Comparison of ENCODE assay signal across 8 cellular contexts in the genomic region with DNA sequence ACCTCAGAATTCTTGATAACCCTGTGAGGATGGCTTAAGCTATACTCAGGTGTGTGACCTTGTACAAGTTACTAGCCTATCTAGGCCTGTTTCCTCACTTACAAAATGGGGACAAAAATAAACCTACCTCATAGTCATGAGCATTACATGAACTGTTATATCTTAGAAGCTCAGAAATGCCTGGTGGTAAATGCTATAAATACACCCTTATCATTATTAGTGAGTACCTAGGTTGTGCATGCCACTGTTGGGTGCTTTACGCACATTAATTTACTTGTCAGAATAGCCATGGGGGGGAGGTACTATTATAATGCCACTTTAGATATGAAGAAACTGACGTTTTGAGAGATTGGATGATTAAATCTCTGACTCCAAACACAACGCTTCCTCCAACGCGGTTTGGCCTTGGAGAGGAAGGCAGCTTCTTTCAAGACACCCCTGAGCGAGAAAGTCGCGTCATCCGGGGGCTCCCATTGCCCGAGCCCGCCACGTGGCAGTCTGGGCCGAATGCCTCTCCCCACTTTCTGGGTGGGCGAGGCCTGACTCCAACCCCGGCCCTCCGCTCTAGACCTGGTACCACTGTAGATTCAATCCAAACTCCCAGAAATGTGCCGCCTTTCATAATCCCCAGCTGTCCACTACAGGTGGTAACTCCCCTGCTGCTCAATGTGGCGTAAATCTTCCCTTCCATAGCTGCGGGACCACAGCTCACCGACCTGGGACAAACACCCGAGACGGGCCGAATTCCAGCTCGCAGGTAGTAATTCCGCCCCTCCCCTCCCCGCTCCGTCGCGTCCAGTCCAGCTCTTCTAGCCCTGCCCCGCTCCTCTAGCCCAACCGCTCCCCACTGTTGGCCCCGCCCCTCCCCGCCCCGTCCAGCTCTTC. TPM values are rescaled to one million over a fixed set of nuclear protein-coding genes. Genes with fewer than 3 reads are reported as not detected.
DNase-seq lines count a peak whose midpoint lies in the region; ATAC-seq and TF ChIP-seq lines count a peak whose summit lies in the region.

No MANE protein-coding gene starts in this region.

- H3K36me3 Mint-ChIP-seq in activated CD4-positive, alpha-beta memory T cell treated with anti-CD3 and anti-CD28 coated beads, Interleukin-2, amount 10 ng/mL, durations not matched to agents 7 days and 5 days (ENCODE audit: low read depth), result peaks cover 26% of the 10 kb centered on the region
- H3K36me3 Mint-ChIP-seq in naive B cell, result no peaks in the 10 kb centered on the region
- H3K36me3 Mint-ChIP-seq in stimulated activated naive CD8-positive, alpha-beta T cell treated with anti-CD3 and anti-CD28 coated beads, Interleukin-15, Interleukin-2, amounts not matched to agents 100 ng/mL and 50 ng/mL, for 24 hours (ENCODE audit: low read depth), result peaks cover 27% of the 10 kb centered on the region

- peak overlapping the region; percentile 87 for H3K4me3 Mint-ChIP-seq in activated CD4-positive, alpha-beta memory T cell treated with anti-CD3 and anti-CD28 coated beads, Interleukin-2, amount 10 ng/mL, durations not matched to agents 7 days and 5 days
- peak overlapping the region; percentile 76 to 97 (median 93) for H3K4me3 Mint-ChIP-seq in naive B cell
- H3K4me3 Mint-ChIP-seq in stimulated activated naive CD8-positive, alpha-beta T cell treated with anti-CD3 and anti-CD28 coated beads, Interleukin-15, Interleukin-2, amounts not matched to agents 100 ng/mL and 50 ng/mL, for 24 hours, result peak overlapping the region; percentile 98

- TF ChIP-seq CTCF in epithelial cell of proximal tubule (conservative IDR thresholded peaks at IDR 0.05; ENCODE audit: low read depth, low read length), result no peak

- CTCF ChIA-PET in activated CD4-positive, alpha-beta memory T cell treated with anti-CD3 and anti-CD28 coated beads, Interleukin-2, amount 10 ng/mL, durations not matched to agents 7 days and 5 days (lab: Charles Lee), result interaction anchor here (0.8 to 2.8 kb wide), 11 partner anchors 12 to 101 kb away, joined by 3 to 23 read pairs (median 4); a partner anchor contains a TSS

- peak overlapping the region; percentile 77 for H3K4me3 ChIP-seq in epithelial cell of proximal tubule (ENCODE audit: low read depth, low read length)

- POLR2A ChIA-PET in activated CD4-positive, alpha-beta memory T cell treated with anti-CD3 and anti-CD28 coated beads, Interleukin-2, amount 10 ng/mL, durations not matched to agents 7 days and 5 days (lab: Charles Lee), result interaction anchor here (0.7 to 2.7 kb wide), 26 partner anchors 9 to 746 kb away, joined by 3 to 26 read pairs (median 4); a partner anchor contains a TSS

- H3K4me1 Mint-ChIP-seq in activated CD4-positive, alpha-beta memory T cell treated with anti-CD3 and anti-CD28 coated beads, Interleukin-2, amount 10 ng/mL, durations not matched to agents 7 days and 5 days, result peaks cover 40% of the 10 kb centered on the region
- H3K4me1 Mint-ChIP-seq in naive B cell, result peaks cover 21 to 25% (median 22%) of the 10 kb centered on the region in 3 donors
- peaks cover 30% of the 10 kb centered on the region for H3K4me1 Mint-ChIP-seq in stimulated activated naive CD8-positive, alpha-beta T cell treated with anti-CD3 and anti-CD28 coated beads, Interleukin-15, Interleukin-2, amounts not matched to agents 100 ng/mL and 50 ng/mL, for 24 hours (ENCODE audit: low read depth)

- DNase-seq in SIG-M5 treated with dmso at 0.1 percent for 504 hours (lab: John Stamatoyannopoulos, UW; ENCODE audit: unreplicated experiment), result peak; percentile 61
- no peak for DNase-seq in SIG-M5 (lab: John Stamatoyannopoulos, UW)
- peak; percentile 28 for DNase-seq in NCI-H1436 (lab: John Stamatoyannopoulos, UW)
- peak; percentile 63 for DNase-seq in activated CD4-positive, alpha-beta memory T cell treated with anti-CD3 and anti-CD28 coated beads, Interleukin-2, amount 10 ng/mL, durations not matched to agents 7 days and 5 days
- no peak for DNase-seq in epithelial cell of proximal tubule (ENCODE audit: low read depth)
- no peak for DNase-seq in naive B cell

- H3K27ac Mint-ChIP-seq in activated CD4-positive, alpha-beta memory T cell treated with anti-CD3 and anti-CD28 coated beads, Interleukin-2, amount 10 ng/mL, durations not matched to agents 7 days and 5 days, result peak overlapping the region; percentile 79
- H3K27ac Mint-ChIP-seq in naive B cell, result peak overlapping the region; percentile 44 to 96 (median 82)
- peak overlapping the region; percentile 98 for H3K27ac Mint-ChIP-seq in stimulated activated naive CD8-positive, alpha-beta T cell treated with anti-CD3 and anti-CD28 coated beads, Interleukin-15, Interleukin-2, amounts not matched to agents 100 ng/mL and 50 ng/mL, for 24 hours

- no peaks in the 10 kb centered on the region for H3K9me3 Mint-ChIP-seq in activated CD4-positive, alpha-beta memory T cell treated with anti-CD3 and anti-CD28 coated beads, Interleukin-2, amount 10 ng/mL, durations not matched to agents 7 days and 5 days
- H3K9me3 Mint-ChIP-seq in naive B cell, result no peaks in the 10 kb centered on the region
- H3K9me3 Mint-ChIP-seq in stimulated activated naive CD8-positive, alpha-beta T cell treated with anti-CD3 and anti-CD28 coated beads, Interleukin-15, Interleukin-2, amounts not matched to agents 100 ng/mL and 50 ng/mL, for 24 hours, result no peaks in the 10 kb centered on the region

- ATAC-seq in HG02610 (IDR thresholded peaks at IDR 0.05; ENCODE audit: unreplicated experiment) (peak; percentile 58), naive B cell (ENCODE audit: low read depth in 2 of 2) (peak; percentile 32 to 60)

- no peaks in the 10 kb centered on the region for H3K27me3 Mint-ChIP-seq in activated CD4-positive, alpha-beta memory T cell treated with anti-CD3 and anti-CD28 coated beads, Interleukin-2, amount 10 ng/mL, durations not matched to agents 7 days and 5 days
- H3K27me3 Mint-ChIP-seq in naive B cell, result no peaks in the 10 kb centered on the region
- H3K27me3 Mint-ChIP-seq in stimulated activated naive CD8-positive, alpha-beta T cell treated with anti-CD3 and anti-CD28 coated beads, Interleukin-15, Interleukin-2, amounts not matched to agents 100 ng/mL and 50 ng/mL, for 24 hours, result no peaks in the 10 kb centered on the region

RNA-seq across cellular contexts. Expression of a gene that starts 0.8 kb away (rescaled TPM):
- total RNA-seq in activated CD4-positive, alpha-beta memory T cell treated with anti-CD3 and anti-CD28 coated beads, Interleukin-2, amount 10 ng/mL, durations not matched to agents 7 days and 5 days, result 10 to 100 TPM; 43.9 to 44.0 TPM
- total RNA-seq in epithelial cell of proximal tubule, result 23.6 and 30.6 TPM in 2 replicates
- polyA plus RNA-seq in naive B cell (ENCODE audit: low read depth in 6 of 6), result 1 to 10 TPM in 1 of 6 donors, under 1 TPM in 1, not detected in 4; 0.84 to 1.4 TPM

RNA-seq across cellular contexts. Expression of a gene that starts 43.7 kb away (rescaled TPM):
- under 1 TPM; 0.15 to 0.20 TPM for total RNA-seq in activated CD4-positive, alpha-beta memory T cell treated with anti-CD3 and anti-CD28 coated beads, Interleukin-2, amount 10 ng/mL, durations not matched to agents 7 days and 5 days
- total RNA-seq in epithelial cell of proximal tubule, result 2.9 and 3.9 TPM in 2 replicates
- polyA plus RNA-seq in naive B cell (ENCODE audit: low read depth in 6 of 6), result not detected

RNA-seq across cellular contexts. Expression of a gene that starts 48.6 kb away (rescaled TPM):
- total RNA-seq in activated CD4-positive, alpha-beta memory T cell treated with anti-CD3 and anti-CD28 coated beads, Interleukin-2, amount 10 ng/mL, durations not matched to agents 7 days and 5 days, result 10 to 100 TPM; 27.4 to 28.5 TPM
- 53.2 and 81.7 TPM in 2 replicates for total RNA-seq in epithelial cell of proximal tubule
- 10 to 100 TPM in 5 of 6 donors, 1 to 10 TPM in 1; 4.2 to 26.6 (median 20.0) TPM for polyA plus RNA-seq in naive B cell (ENCODE audit: low read depth in 6 of 6)

RNA-seq across cellular contexts. Expression of a gene that starts 56.6 kb away (rescaled TPM):
- total RNA-seq in activated CD4-positive, alpha-beta memory T cell treated with anti-CD3 and anti-CD28 coated beads, Interleukin-2, amount 10 ng/mL, durations not matched to agents 7 days and 5 days, result 10 to 100 TPM; 40.3 to 41.7 TPM
- 104 and 105 TPM in 2 replicates for total RNA-seq in epithelial cell of proximal tubule
- polyA plus RNA-seq in naive B cell (ENCODE audit: low read depth in 6 of 6), result 10 to 100 TPM; 35.6 to 52.5 (median 46.0) TPM

RNA-seq across cellular contexts. Expression of a gene that starts 56.7 kb away (rescaled TPM):
- total RNA-seq in activated CD4-positive, alpha-beta memory T cell treated with anti-CD3 and anti-CD28 coated beads, Interleukin-2, amount 10 ng/mL, durations not matched to agents 7 days and 5 days, result 100 to 1,000 TPM; 266 to 274 TPM
- total RNA-seq in epithelial cell of proximal tubule, result 545 and 884 TPM in 2 replicates
- 100 to 1,000 TPM; 280 to 322 (median 304) TPM for polyA plus RNA-seq in naive B cell (ENCODE audit: low read depth in 6 of 6)

Comparison
In these comparisons a context has a peak if more than half of its experiments do, and no peak if none do; other contexts are left out.
1. DNase-seq: peak in SIG-M5 treated with dmso at 0.1 percent for 504 hours (single experiment), NCI-H1436 (single experiment) and activated CD4-positive, alpha-beta memory T cell treated with anti-CD3 and anti-CD28 coated beads, Interleukin-2, amount 10 ng/mL, durations not matched to agents 7 days and 5 days (single experiment); none in SIG-M5 (single experiment), epithelial cell of proximal tubule (single experiment) and naive B cell (single experiment).
2. Peak in every context shown above with its lines, with median percentiles within 50 percentile points of each other: H3K27ac Mint-ChIP-seq and H3K4me3 Mint-ChIP-seq.